In genomic region chr10:2828741-2829140, GRCh38 we compare ENCODE assay signal across 22 cellular contexts.
"Had no signal": no experiment of that assay in that cellular context is flagged by ENCODE, and none has a peak within 500 bp of the region (broad histone marks: within the 10 kb centered on the region; RNA-seq: fewer than 3 reads in every experiment).

No MANE protein-coding gene starts in this region.

- H3K4me3 ChIP-seq: hepatocyte, left lung, left ventricle myocardium inferior, lower lobe of right lung, lung, mucosa of descending colon had no signal

- DNase-seq: hippocampal formation, hypothalamus, immature natural killer cell, islet precursor cell, kidney, kidney glomerular epithelial cell, left cardiac atrium, left colon, left lung, left ventricle myocardium inferior, left ventricle myocardium superior, lower lobe of right lung, mammary epithelial cell, mesenchymal stem cell, mesendoderm, midbrain, mucosa of descending colon, naive B cell had no signal

- H3K27ac Mint-ChIP-seq: immature natural killer cell, memory B cell, mesothelial cell of epicardium, naive B cell had no signal

- H3K9me3 Mint-ChIP-seq: memory B cell had no signal

- H3K4me3 Mint-ChIP-seq: immature natural killer cell, memory B cell, mesothelial cell of epicardium, naive B cell had no signal

- H3K27ac ChIP-seq: hepatocyte, left lung, left ventricle myocardium inferior, lower lobe of right lung had no signal

- H3K27me3 ChIP-seq: hepatocyte had no signal

- H3K4me1 ChIP-seq: left lung, left ventricle myocardium inferior, lower lobe of right lung had no signal

- H3K36me3 ChIP-seq: left lung, left ventricle myocardium inferior, lower lobe of right lung had no signal

- H3K36me3 Mint-ChIP-seq: immature natural killer cell, memory B cell, mesothelial cell of epicardium, naive B cell had no signal

- H3K4me1 Mint-ChIP-seq: immature natural killer cell, memory B cell, mesothelial cell of epicardium, naive B cell had no signal

- H3K9me3 ChIP-seq: left lung, lower lobe of right lung, mucosa of descending colon had no signal
